Comparison of ENCODE assay signal across 8 cellular contexts in the genomic region with DNA sequence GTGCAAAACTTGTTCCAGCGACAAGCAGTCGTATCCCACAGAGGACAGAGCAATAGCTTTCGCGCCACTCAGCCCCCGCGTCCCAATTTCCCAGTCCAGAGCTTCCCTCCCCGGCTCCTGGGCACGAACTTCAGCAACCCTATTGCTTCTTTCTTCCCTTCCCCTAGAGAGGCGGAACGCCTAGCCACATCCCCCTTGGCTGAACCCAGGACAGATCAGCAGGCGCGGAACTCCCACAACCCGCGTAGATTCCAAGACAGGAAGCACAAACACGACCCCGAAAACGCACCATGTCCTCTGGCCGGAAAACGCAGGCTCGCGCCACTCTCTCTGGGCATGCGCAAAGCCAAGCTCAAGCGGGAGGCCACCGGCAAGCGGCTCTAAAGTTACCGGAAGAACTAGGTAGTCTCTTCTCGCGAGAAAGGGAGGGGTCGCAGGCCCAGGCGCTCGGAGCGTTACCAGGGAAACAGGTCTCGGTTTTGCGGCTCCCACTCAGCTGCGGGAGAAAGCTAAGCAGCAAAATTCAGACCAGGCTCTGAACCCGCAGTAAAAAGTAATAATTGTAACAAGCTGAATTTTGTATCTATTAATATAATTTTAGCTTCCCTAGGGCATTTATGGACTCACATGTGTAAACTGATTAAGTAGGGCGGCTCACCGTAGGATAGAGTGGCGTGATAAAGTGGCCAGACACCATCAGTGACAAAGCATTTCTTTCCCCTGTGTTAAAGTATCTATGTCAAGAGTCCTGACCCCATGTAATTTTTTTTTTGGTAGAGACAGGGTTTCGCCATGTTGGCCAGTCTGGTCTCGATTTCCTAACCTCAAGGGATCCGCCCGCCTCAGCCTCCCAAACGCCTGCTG. TPM values are rescaled to one million over a fixed set of nuclear protein-coding genes. Genes with fewer than 3 reads are reported as not detected.
DNase-seq lines count a peak whose midpoint lies in the region; FAIRE-seq and TF ChIP-seq lines count a peak whose summit lies in the region.

Gene TMEM209, minus strand, starts transcription at position 323 of the 864 bp plus-strand sequence. Its CDS starts 31 bp downstream, at position 292.

- CTCF ChIA-PET in activated naive CD4-positive, alpha-beta T cell treated with anti-CD3 and anti-CD28 coated beads for 36 hours (lab: Charles Lee): interaction anchor here (0.5 to 1.7 kb wide), 4 partner anchors 18 to 133 kb away, joined by 3 to 5 read pairs (median 3); no protein-coding TSS in a partner anchor

- peaks cover 33% of the 10 kb centered on the region for H3K4me1 Mint-ChIP-seq in activated naive CD4-positive, alpha-beta T cell treated with anti-CD3 and anti-CD28 coated beads for 36 hours (ENCODE audit: low read depth)

- H3K4me3 ChIP-seq in HFF-Myc (replicated peaks; ENCODE audit: low read depth, low read length) (peak within 1 kb of the TSS; percentile 82), neuronal stem cell (ENCODE audit: low read length in 2 of 2) (peak within 1 kb of the TSS; percentile 66 to 98)

- peak within 1 kb of the TSS; percentile 61 for H3K4me2 ChIP-seq in neuronal stem cell (ENCODE audit: insufficient read depth, low read length, poor library complexity, severe bottlenecking)

- no peak within 1 kb of the TSS for H3K4ac ChIP-seq in neuronal stem cell (ENCODE audit: low read length)

- peak within 1 kb of the TSS; percentile 98 for H3K18ac ChIP-seq in neuronal stem cell (ENCODE audit: low read length)

- intact Hi-C loops in activated naive CD4-positive, alpha-beta T cell treated with anti-CD3 and anti-CD28 coated beads for 36 hours (cut with micrococcal nuclease): loop anchor here (1.0 to 2.0 kb wide), 5 partner anchors 25 to 235 kb away; partner anchors contain the start of genes CEP41 and KLHDC10

- FAIRE-seq in frontal cortex (lab: Jason Lieb, UNC): no peak

- no peaks in the 10 kb centered on the region for H3K27me3 Mint-ChIP-seq in activated naive CD4-positive, alpha-beta T cell treated with anti-CD3 and anti-CD28 coated beads for 36 hours (ENCODE audit: low read depth)

- H4K8ac ChIP-seq in neuronal stem cell (ENCODE audit: low read depth, low read length): no peak within 1 kb of the TSS

- H3K27me3 ChIP-seq in neuronal stem cell (ENCODE audit: control insufficient read depth in 3 of 3, insufficient read depth in 3 of 3, low read depth in 1 of 3, low read length in 3 of 3): no peaks in the 10 kb centered on the region

- peak within 1 kb of the TSS; percentile 86 for H2BK15ac ChIP-seq in neuronal stem cell (ENCODE audit: low read length)

- no peaks in the 10 kb centered on the region for H3K9me3 Mint-ChIP-seq in activated naive CD4-positive, alpha-beta T cell treated with anti-CD3 and anti-CD28 coated beads for 36 hours

- DNase-seq in GM03348 (ENCODE audit: low spot score) (peak; percentile 98), HFF-Myc (ENCODE audit: extremely low read depth, low read depth) (peak; percentile 94), NAMALWA (ENCODE audit: low spot score) (peak; percentile 100), SK-N-DZ (ENCODE audit: low spot score) (peak; percentile 98), frontal cortex (ENCODE audit: low spot score in 2 of 2) (peak; percentile 67 to 90), neuronal stem cell (ENCODE audit: low spot score) (peak; percentile 96), substantia nigra (lab: John Stamatoyannopoulos, UW) (peak; percentile 56 to 96 (median 91))
- DNase-seq in activated naive CD4-positive, alpha-beta T cell treated with anti-CD3 and anti-CD28 coated beads for 36 hours: peak; percentile 97

- peak within 1 kb of the TSS; percentile 76 for H2AFZ ChIP-seq in neuronal stem cell (ENCODE audit: low read length)

- H3K27ac ChIP-seq in neuronal stem cell (replicated peaks; ENCODE audit: low read length): peak within 1 kb of the TSS; percentile 98
- H3K27ac ChIP-seq in substantia nigra (ENCODE audit: low read depth, low read length, poor library complexity, severe bottlenecking): peak within 1 kb of the TSS; percentile 87

- peak within 1 kb of the TSS; percentile 98 for H3K27ac Mint-ChIP-seq in activated naive CD4-positive, alpha-beta T cell treated with anti-CD3 and anti-CD28 coated beads for 36 hours

- peak within 1 kb of the TSS; percentile 69 for H2AK5ac ChIP-seq in neuronal stem cell (ENCODE audit: low read depth, low read length)

- TF ChIP-seq CTCF in HFF-Myc (IDR thresholded peaks at IDR 0.05; ENCODE audit: low read depth, low read length, missing control alignments): no peak

- H3K4me1 ChIP-seq in neuronal stem cell (ENCODE audit: control insufficient read depth in 2 of 2, insufficient read depth in 1 of 2, low read depth in 1 of 2, low read length in 2 of 2): peaks cover 3% of the 10 kb centered on the region in 2 donors

- H2BK12ac ChIP-seq in neuronal stem cell (ENCODE audit: low read length): peak within 1 kb of the TSS; percentile 7

- peaks cover 2% of the 10 kb centered on the region for H3K79me1 ChIP-seq in neuronal stem cell (ENCODE audit: low read depth, low read length)

- H3K9ac ChIP-seq in neuronal stem cell (ENCODE audit: low read depth, low read length, poor library complexity): peak within 1 kb of the TSS; percentile 87

- H3K36me3 Mint-ChIP-seq in activated naive CD4-positive, alpha-beta T cell treated with anti-CD3 and anti-CD28 coated beads for 36 hours (ENCODE audit: low read depth): peaks cover 23% of the 10 kb centered on the region

- H3K9me3 ChIP-seq in neuronal stem cell (replicated peaks in 1 of 2; ENCODE audit: control insufficient read depth in 2 of 2, insufficient read depth in 1 of 2, low read depth in 1 of 2, low read length in 2 of 2): peaks cover 0 to 8% of the 10 kb centered on the region in 2 donors

- H2BK120ac ChIP-seq in neuronal stem cell (ENCODE audit: low read depth, low read length): no peak within 1 kb of the TSS

- H3K4me3 Mint-ChIP-seq in activated naive CD4-positive, alpha-beta T cell treated with anti-CD3 and anti-CD28 coated beads for 36 hours: peak within 1 kb of the TSS; percentile 98

- peak within 1 kb of the TSS; percentile 71 for H3K23ac ChIP-seq in neuronal stem cell (ENCODE audit: low read depth, low read length, poor library complexity)

- H3K36me3 ChIP-seq in neuronal stem cell (replicated peaks in 1 of 2; ENCODE audit: control insufficient read depth in 2 of 2, insufficient read depth in 2 of 2, low read length in 2 of 2): peaks cover 8 to 38% of the 10 kb centered on the region in 2 donors

- H4K91ac ChIP-seq in neuronal stem cell (ENCODE audit: low read depth, low read length, poor library complexity): no peak within 1 kb of the TSS

- peak within 1 kb of the TSS; percentile 73 for H3K14ac ChIP-seq in neuronal stem cell (ENCODE audit: low read length)

- WGBS in neuronal stem cell (ENCODE audit: extremely low coverage in 2 of 2, insufficient read length in 2 of 2, insufficient replicate concordance in 1 of 2), 2 donors: no CpG with 5 or more reads among the region's 44 CpGs

- H2BK5ac ChIP-seq in neuronal stem cell (ENCODE audit: low read length): peak within 1 kb of the TSS; percentile 63

RNA-seq across cellular contexts. Expression of gene TMEM209, which starts in this region (rescaled TPM):
- 22.0 and 22.4 TPM in 2 replicates for polyA plus RNA-seq in SK-N-DZ (2014; cell fraction: cytosol; rRNA removed)
- polyA plus RNA-seq in SK-N-DZ (2014; cell fraction: nucleus; rRNA removed): 9.9 and 11.6 TPM in 2 replicates
- total RNA-seq in activated naive CD4-positive, alpha-beta T cell treated with anti-CD3 and anti-CD28 coated beads for 36 hours: 10 to 100 TPM; 36.0 to 37.3 TPM
- total RNA-seq in frontal cortex: 12.6 TPM
- 44.8 TPM for polyA plus RNA-seq in neuronal stem cell (2013, experiment 1 of 2)
- polyA plus RNA-seq in neuronal stem cell (2013, experiment 2 of 2): 42.4 TPM

Comparison
In these comparisons a context has a peak if more than half of its experiments do, and no peak if none do; other contexts are left out.
1. Peak in every context shown above with its lines: DNase-seq, H3K4me3 ChIP-seq and H3K27ac ChIP-seq.